ENCODE assay signal across 27 cellular contexts in genomic region chr14:50569714-50570274, GRCh38.
"Had no signal": no experiment of that assay in that cellular context is flagged by ENCODE, and none has a peak within 500 bp of the region (broad histone marks: within the 10 kb centered on the region; RNA-seq: fewer than 3 reads in every experiment).

No MANE protein-coding gene starts in this region.

- H3K9me3 ChIP-seq: testis, thyroid gland had no signal

- H3K27ac Mint-ChIP-seq: stimulated activated effector memory CD8-positive, alpha-beta T cell treated with anti-CD3 and anti-CD28 coated beads, Interleukin-12 subunit alpha, Interleukin-12 subunit beta, amount 100 ng/mL, for 72 hours; stimulated activated memory B cell treated with anti-CD40 and anti-IgM and Interleukin-4, amounts not matched to agents 10 μg/mL and 1 μg/mL and 100 μg/mL, for 72 hours; stimulated activated naive B cell treated with anti-CD40 and anti-IgM and Interleukin-4, amounts not matched to agents 10 μg/mL and 1 μg/mL and 100 μg/mL, for 72 hours; stimulated activated naive CD8-positive, alpha-beta T cell treated with anti-CD3 and anti-CD28 coated beads, Interleukin-15, amount 100 ng/mL, for 72 hours; stimulated activated naive CD8-positive, alpha-beta T cell treated with anti-CD3 and anti-CD28 coated beads, Interleukin-15, Interleukin-2, amounts not matched to agents 100 ng/mL and 50 ng/mL, for 24 hours; type B pancreatic cell had no signal

- DNase-seq: stimulated activated CD4-positive, alpha-beta T cell treated with anti-CD3 and anti-CD28 coated beads, Interleukin-2, amount 100 ng/mL, for 48 hours; stimulated activated CD4-positive, alpha-beta T cell treated with anti-CD3 and anti-CD28 coated beads, Interleukin-4, amount 100 ng/mL, for 1 hour; stimulated activated CD4-positive, alpha-beta T cell treated with anti-CD3 and anti-CD28 coated beads, Interleukin-4, amount 100 ng/mL, for 24 hours; stimulated activated CD4-positive, alpha-beta T cell treated with anti-CD3 and anti-CD28 coated beads, Interleukin-4, amount 100 ng/mL, for 4 hours; stimulated activated CD8-positive, alpha-beta memory T cell treated with anti-CD3 and anti-CD28 coated beads, Interleukin-4, amount 100 ng/mL, for 48 hours; stimulated activated naive B cell treated with anti-CD40 and anti-IgM and Interleukin-4, amounts not matched to agents 10 μg/mL and 1 μg/mL and 100 μg/mL, for 72 hours; stimulated activated naive CD4-positive, alpha-beta T cell; stimulated activated naive CD4-positive, alpha-beta T cell treated with Interleukin-2 at 50 U/mL for 16 hours; stimulated activated naive CD8-positive, alpha-beta T cell treated with anti-CD3 and anti-CD28 coated beads, Interleukin-15, amount 100 ng/mL, for 72 hours; stimulated activated naive CD8-positive, alpha-beta T cell treated with anti-CD3 and anti-CD28 coated beads, Interleukin-15, Interleukin-2, amounts not matched to agents 100 U/mL and 50 U/mL, for 24 hours; stomach; substantia nigra; testis; thyroid gland; tibial artery; transverse colon; upper lobe of left lung; upper lobe of right lung; uterus had no signal

- H3K36me3 ChIP-seq: stomach, thoracic aorta, thyroid gland, transverse colon, upper lobe of left lung, upper lobe of right lung, uterus had no signal

- H3K4me3 Mint-ChIP-seq: stimulated activated effector memory CD8-positive, alpha-beta T cell treated with anti-CD3 and anti-CD28 coated beads, Interleukin-12 subunit alpha, Interleukin-12 subunit beta, amount 100 ng/mL, for 72 hours; stimulated activated memory B cell treated with anti-CD40 and anti-IgM and Interleukin-4, amounts not matched to agents 10 μg/mL and 1 μg/mL and 100 μg/mL, for 72 hours; stimulated activated naive B cell treated with anti-CD40 and anti-IgM and Interleukin-4, amounts not matched to agents 10 μg/mL and 1 μg/mL and 100 μg/mL, for 72 hours; stimulated activated naive CD8-positive, alpha-beta T cell treated with anti-CD3 and anti-CD28 coated beads, Interleukin-15, amount 100 ng/mL, for 72 hours; stimulated activated naive CD8-positive, alpha-beta T cell treated with anti-CD3 and anti-CD28 coated beads, Interleukin-15, Interleukin-2, amounts not matched to agents 100 ng/mL and 50 ng/mL, for 24 hours; type B pancreatic cell had no signal

- H3K27me3 Mint-ChIP-seq: stimulated activated memory B cell treated with anti-CD40 and anti-IgM and Interleukin-4, amounts not matched to agents 10 μg/mL and 1 μg/mL and 100 μg/mL, for 72 hours; stimulated activated naive B cell treated with anti-CD40 and anti-IgM and Interleukin-4, amounts not matched to agents 10 μg/mL and 1 μg/mL and 100 μg/mL, for 72 hours; stimulated activated naive CD8-positive, alpha-beta T cell treated with anti-CD3 and anti-CD28 coated beads, Interleukin-15, amount 100 ng/mL, for 72 hours; stimulated activated naive CD8-positive, alpha-beta T cell treated with anti-CD3 and anti-CD28 coated beads, Interleukin-15, Interleukin-2, amounts not matched to agents 100 ng/mL and 50 ng/mL, for 24 hours; type B pancreatic cell had no signal

- H3K27me3 ChIP-seq: stomach, suprapubic skin, testis, thyroid gland, tibial artery, tibial nerve, transverse colon, upper lobe of left lung, upper lobe of right lung, uterus, vagina had no signal

- H3K27ac ChIP-seq: stomach, suprapubic skin, testis, thoracic aorta, thyroid gland, tibial artery, tibial nerve, transverse colon, upper lobe of left lung, upper lobe of right lung, uterus, vagina had no signal

- H3K36me3 Mint-ChIP-seq: stimulated activated effector memory CD8-positive, alpha-beta T cell treated with anti-CD3 and anti-CD28 coated beads, Interleukin-12 subunit alpha, Interleukin-12 subunit beta, amount 100 ng/mL, for 72 hours had no signal

- ATAC-seq: stimulated activated effector memory CD8-positive, alpha-beta T cell treated with anti-CD3 and anti-CD28 coated beads, Interleukin-12 subunit alpha, Interleukin-12 subunit beta, amount 100 ng/mL, for 72 hours; stimulated activated memory B cell treated with anti-CD40 and anti-IgM and Interleukin-4, amounts not matched to agents 10 μg/mL and 1 μg/mL and 100 μg/mL, for 72 hours; stimulated activated naive B cell treated with anti-CD40 and anti-IgM and Interleukin-4, amounts not matched to agents 10 μg/mL and 1 μg/mL and 100 μg/mL, for 72 hours; stimulated activated naive CD8-positive, alpha-beta T cell treated with anti-CD3 and anti-CD28 coated beads, Interleukin-15, amount 100 ng/mL, for 72 hours; stimulated activated naive CD8-positive, alpha-beta T cell treated with anti-CD3 and anti-CD28 coated beads, Interleukin-15, Interleukin-2, amounts not matched to agents 100 U/mL and 50 U/mL, for 24 hours; upper lobe of right lung had no signal

- H3K4me1 ChIP-seq: suprapubic skin, testis, thyroid gland, tibial artery, tibial nerve, upper lobe of left lung, upper lobe of right lung, uterus, vagina had no signal

- H3K4me1 Mint-ChIP-seq: stimulated activated effector memory CD8-positive, alpha-beta T cell treated with anti-CD3 and anti-CD28 coated beads, Interleukin-12 subunit alpha, Interleukin-12 subunit beta, amount 100 ng/mL, for 72 hours; stimulated activated memory B cell treated with anti-CD40 and anti-IgM and Interleukin-4, amounts not matched to agents 10 μg/mL and 1 μg/mL and 100 μg/mL, for 72 hours; stimulated activated naive B cell treated with anti-CD40 and anti-IgM and Interleukin-4, amounts not matched to agents 10 μg/mL and 1 μg/mL and 100 μg/mL, for 72 hours; stimulated activated naive CD8-positive, alpha-beta T cell treated with anti-CD3 and anti-CD28 coated beads, Interleukin-15, amount 100 ng/mL, for 72 hours had no signal

- H3K4me3 ChIP-seq: stomach, suprapubic skin, testis, thoracic aorta, thyroid gland, tibial artery, tibial nerve, transverse colon, upper lobe of left lung, upper lobe of right lung, uterus, vagina had no signal
